29 cellular contexts compared by ENCODE assay signal in the genomic region with DNA sequence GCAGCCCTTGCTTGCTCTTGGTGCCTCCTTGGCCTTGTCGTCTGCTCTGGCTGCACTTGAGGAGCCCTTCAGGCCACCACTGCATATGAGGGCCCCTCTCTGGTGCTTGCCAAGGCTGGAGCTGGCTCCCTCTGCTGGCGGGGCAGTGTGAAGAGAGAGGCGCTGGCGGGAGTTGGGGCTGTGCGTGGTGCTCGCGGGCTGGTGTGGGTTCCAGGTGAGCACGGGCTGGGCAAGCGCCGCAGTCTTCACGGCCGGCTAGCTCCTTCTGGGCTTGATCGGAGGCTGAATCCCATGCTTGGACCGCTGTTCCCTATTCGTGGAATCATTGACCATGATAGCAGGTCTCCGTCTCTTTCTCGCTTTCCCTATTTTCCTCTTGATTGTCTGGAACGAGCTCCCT. TPM values are rescaled to one million over a fixed set of nuclear protein-coding genes. Genes with fewer than 3 reads are reported as not detected.
DNase-seq lines count a peak whose midpoint lies in the region; ATAC-seq, FAIRE-seq and TF ChIP-seq lines count a peak whose summit lies in the region.
"Had no signal": no experiment of that assay in that cellular context is flagged by ENCODE, and none has a peak within 500 bp of the region (broad histone marks: within the 10 kb centered on the region; RNA-seq: fewer than 3 reads in every experiment).

No MANE protein-coding gene starts in this region.

- no peaks in the 10 kb centered on the region for H3K27me3 Mint-ChIP-seq in GM23338 (ENCODE audit: insufficient read depth, low read depth, poor library complexity)
- H3K27me3 Mint-ChIP-seq in WTC11 (ENCODE audit: low read depth): no peaks in the 10 kb centered on the region; the same call in 1 of the 2 replicates
- no peaks in the 10 kb centered on the region for H3K27me3 Mint-ChIP-seq in nephron progenitor cell (ENCODE audit: low read depth, poor library complexity)
- H3K27me3 Mint-ChIP-seq: CD4-positive, alpha-beta T cell; T-helper 17 cell had no signal

- no TSS peak for BruUV-seq in HepG2 (replicated peaks; lab: Mats Ljungman, UMichigan)

- no peak for TF ChIP-seq POLR2A in HepG2 (IDR thresholded peaks at IDR 0.05; ENCODE audit: insufficient read depth in 1 of 2, low read depth in 2 of 2, low read length in 2 of 2)

- in situ Hi-C loops in HepG2 (cut with HindIII; ENCODE audit: extremely low pct_ligation_motif_present, low pct_unique_long_range_greater_than_20kb): no loop called here

- H3K9me2 ChIP-seq in GM23338 (ENCODE audit: insufficient read depth): no peaks in the 10 kb centered on the region

- CTCF ChIA-PET in WTC11 (lab: Charles Lee) (interaction anchor here (1.0 kb wide), 1 partner anchor 17 kb away, joined by 3 read pairs; no protein-coding TSS in a partner anchor), HepG2 (lab: Yijun Ruan, JAX; ENCODE audit: low intra/inter-chr PET ratio, low total read pairs) (no interaction called here)

- peaks cover 46% of the 10 kb centered on the region for H3K36me3 Mint-ChIP-seq in GM23338 (ENCODE audit: low read depth)
- H3K36me3 Mint-ChIP-seq in WTC11: peaks cover 17% of the 10 kb centered on the region
- H3K36me3 Mint-ChIP-seq in nephron progenitor cell (ENCODE audit: low read depth): peaks cover 54% of the 10 kb centered on the region

- 96% methylated on average over 15 of the region's 18 CpGs for WGBS in HepG2 (ENCODE audit: low lambda C conversion rate)

- H3K9me3 Mint-ChIP-seq in GM23338 (peaks cover 26% of the 10 kb centered on the region), WTC11 (peaks cover 38% of the 10 kb centered on the region), nephron progenitor cell (peaks cover 63% of the 10 kb centered on the region)

- no peak overlapping the region for H2AFZ ChIP-seq in DND-41 (ENCODE audit: low read depth, low read length)
- no peak overlapping the region for H2AFZ ChIP-seq in GM23338
- H2AFZ ChIP-seq in HepG2 (ENCODE audit: low read length): no peak overlapping the region

- TF ChIP-seq CTCF in DND-41 (IDR thresholded peaks at IDR 0.05; ENCODE audit: borderline replicate concordance, extremely low read depth, low read length, poor library complexity, severe bottlenecking) (peak; percentile 14), GM23338 (conservative IDR thresholded peaks at IDR 0.05; ENCODE audit: low read depth in 2 of 2) (peak; percentile 20 to 27; a peak in 2 of 4 replicates), WTC11 (IDR thresholded peaks at IDR 0.05) (no peak), HepG2 (CRISPR knock-in tag; IDR thresholded peaks at IDR 0.05) (peak; percentile 23; the same call in 1 of the 2 replicates), nephron progenitor cell (IDR thresholded peaks at IDR 0.05) (no peak)

- H3K9ac ChIP-seq in DND-41 (ENCODE audit: low read depth, low read length) (no peak overlapping the region), HepG2 (ENCODE audit: insufficient read depth, low read depth, low read length) (no peak overlapping the region)
- H3K9ac ChIP-seq: BLaER1 treated with 17β-estradiol and CSF1 and Interleukin-3, amounts not matched to agents 10 nM and 100 nM; KMS-11 had no signal

- H3K27ac ChIP-seq in DND-41 (ENCODE audit: low read length) (no peak overlapping the region), GM23338 (ENCODE audit: low read depth) (no peak overlapping the region), HepG2 (ENCODE audit: extremely low read length, insufficient read depth, low read length) (no peak overlapping the region)
- H3K27ac ChIP-seq: A549; BLaER1 treated with 17β-estradiol and CSF1 and Interleukin-3, amounts not matched to agents 10 nM and 100 nM; KMS-11; Peyer's patch; SJCRH30 had no signal

- POLR2A ChIA-PET in WTC11 (lab: Charles Lee) (no interaction called here), HepG2 (lab: Yijun Ruan, JAX) (no interaction called here)

- intact Hi-C loops in HepG2 (cut with micrococcal nuclease; ENCODE audit: unreplicated experiment): no loop called here

- H3K4me1 Mint-ChIP-seq in GM23338: no peaks in the 10 kb centered on the region
- H3K4me1 Mint-ChIP-seq in WTC11: no peaks in the 10 kb centered on the region
- no peaks in the 10 kb centered on the region for H3K4me1 Mint-ChIP-seq in nephron progenitor cell
- H3K4me1 Mint-ChIP-seq: T-helper 17 cell had no signal

- H4K20me1 ChIP-seq in DND-41 (ENCODE audit: insufficient read depth, low read length): no peaks in the 10 kb centered on the region
- H4K20me1 ChIP-seq in GM23338 (replicated peaks; ENCODE audit: insufficient read depth): no peaks in the 10 kb centered on the region
- H4K20me1 ChIP-seq in HepG2 (ENCODE audit: insufficient read depth, low read length): no peaks in the 10 kb centered on the region
- H4K20me1 ChIP-seq: BLaER1 treated with 17β-estradiol and CSF1 and Interleukin-3, amounts not matched to agents 10 nM and 100 nM had no signal

- no peak overlapping the region for H3K4me3 Mint-ChIP-seq in GM23338
- H3K4me3 Mint-ChIP-seq in WTC11: no peak overlapping the region
- no peak overlapping the region for H3K4me3 Mint-ChIP-seq in nephron progenitor cell
- H3K4me3 Mint-ChIP-seq: CD4-positive, alpha-beta T cell; T-helper 17 cell had no signal

- no peaks in the 10 kb centered on the region for H3K4me1 ChIP-seq in DND-41 (ENCODE audit: insufficient read depth, low read length)
- no peaks in the 10 kb centered on the region for H3K4me1 ChIP-seq in GM23338 (ENCODE audit: insufficient read depth)
- no peaks in the 10 kb centered on the region for H3K4me1 ChIP-seq in HepG2 (ENCODE audit: insufficient read depth, low read length)
- H3K4me1 ChIP-seq: A549; BLaER1 treated with 17β-estradiol and CSF1 and Interleukin-3, amounts not matched to agents 10 nM and 100 nM; Peyer's patch; SJCRH30 had no signal

- no peaks in the 10 kb centered on the region for H3K79me2 ChIP-seq in DND-41 (ENCODE audit: insufficient read depth, low read length)
- no peaks in the 10 kb centered on the region for H3K79me2 ChIP-seq in GM23338 (replicated peaks; ENCODE audit: insufficient read depth)
- no peaks in the 10 kb centered on the region for H3K79me2 ChIP-seq in HepG2 (ENCODE audit: insufficient read depth, low read length)

- no peak overlapping the region for H3K4me2 ChIP-seq in DND-41 (ENCODE audit: insufficient read depth, low read length)
- H3K4me2 ChIP-seq in GM23338: no peak overlapping the region
- H3K4me2 ChIP-seq in HepG2 (ENCODE audit: low read depth, low read length): no peak overlapping the region
- H3K4me2 ChIP-seq: A549; BLaER1 treated with 17β-estradiol and CSF1 and Interleukin-3, amounts not matched to agents 10 nM and 100 nM; KMS-11 had no signal

- peaks cover 2% of the 10 kb centered on the region for H3K9me3 ChIP-seq in DND-41 (ENCODE audit: insufficient read depth, low read length, severe bottlenecking)
- H3K9me3 ChIP-seq in HepG2 (ENCODE audit: low read length): no peaks in the 10 kb centered on the region
- H3K9me3 ChIP-seq: A549, Peyer's patch had no signal

- H3K27me3 ChIP-seq in DND-41 (ENCODE audit: insufficient read depth, low read length, poor library complexity): no peaks in the 10 kb centered on the region
- H3K27me3 ChIP-seq in GM23338 (ENCODE audit: insufficient read depth): no peaks in the 10 kb centered on the region
- H3K27me3 ChIP-seq in HepG2 (ENCODE audit: control insufficient read depth in 1 of 2, insufficient read depth in 2 of 2, low read length in 2 of 2): no peaks in the 10 kb centered on the region
- H3K27me3 ChIP-seq: BLaER1 treated with 17β-estradiol and CSF1 and Interleukin-3, amounts not matched to agents 10 nM and 100 nM; Peyer's patch; SJCRH30 had no signal

- no peak overlapping the region for H3K27ac Mint-ChIP-seq in GM23338
- H3K27ac Mint-ChIP-seq in WTC11: no peak overlapping the region
- no peak overlapping the region for H3K27ac Mint-ChIP-seq in nephron progenitor cell
- H3K27ac Mint-ChIP-seq: CD4-positive, alpha-beta T cell; T-helper 17 cell had no signal

- DNase-seq in DND-41 (no peak), GM23338 (ENCODE audit: low spot score) (no peak), WTC11 (ENCODE audit: low spot score) (peak; percentile 26), HepG2 (ENCODE audit: low spot score) (no peak), nephron progenitor cell (no peak)
- no peak for DNase-seq in effector CD8-positive, alpha-beta T cell (lab: John Stamatoyannopoulos, UW)
- DNase-seq in stimulated activated CD4-positive, alpha-beta T cell treated with anti-CD3 and anti-CD28 coated beads, Interleukin-1b, Interleukin-23, amount 100 ng/mL, for 48 hours: no peak
- DNase-seq: AML-193; CD4-positive, alpha-beta T cell; DMS79; IMR-90; NCI-H1092; NCI-H1417 treated with DMSO at 0.1 percent for 48 hours; NCI-H1694 treated with DMSO at 0.1 percent for 48 hours; NCI-H2081; NCI-H2171; NCI-H226; NCI-H510A; NCI-H69; Peyer's patch; SJCRH30; T-helper 17 cell had no signal

- FAIRE-seq in HepG2 (lab: Jason Lieb, UNC): no peak
- FAIRE-seq: A549, GM18507, H54 had no signal

- no peak for TF ChIP-seq RAD21 in HepG2 (CRISPR knock-in tag; IDR thresholded peaks at IDR 0.05)

- H3F3A ChIP-seq in GM23338 (replicated peaks; ENCODE audit: low read depth): no peaks in the 10 kb centered on the region

- H3K36me3 ChIP-seq in DND-41 (ENCODE audit: insufficient read depth, low read length) (peaks cover 18% of the 10 kb centered on the region), GM23338 (ENCODE audit: insufficient read depth) (no peaks in the 10 kb centered on the region; the same call in 1 of the 2 replicates), HepG2 (replicated peaks in 1 of 2; ENCODE audit: control insufficient read depth in 1 of 2, insufficient read depth in 2 of 2, low read length in 2 of 2) (no peaks in the 10 kb centered on the region)
- H3K36me3 ChIP-seq: Peyer's patch, SJCRH30 had no signal

- ATAC-seq in DND-41 (ENCODE audit: insufficient read depth, low read depth) (no peak), GM23338 (no peak), WTC11 (no peak), HepG2 (no peak), GM21526 (IDR thresholded peaks at IDR 0.05; ENCODE audit: low FRiP score, unreplicated experiment) (no peak)
- ATAC-seq: A549, SK-N-SH treated with all-trans-retinoic acid at 6 μM for 48 hours, T-helper 17 cell had no signal

- H3K4me3 ChIP-seq in DND-41 (ENCODE audit: low read depth in 1 of 2, low read length in 2 of 2) (no peak overlapping the region), GM23338 (no peak overlapping the region), HepG2 (replicated peaks in 1 of 3; ENCODE audit: insufficient read depth in 1 of 3, low read depth in 2 of 3, low read length in 3 of 3) (no peak overlapping the region)
- H3K4me3 ChIP-seq: A549; BLaER1 treated with 17β-estradiol and CSF1 and Interleukin-3, amounts not matched to agents 10 nM and 100 nM; Peyer's patch; SJCRH30 had no signal

- TF ChIP-seq EP300 in HepG2 (IDR thresholded peaks at IDR 0.05; ENCODE audit: low read depth in 2 of 2, low read length in 2 of 2): no peak
- TF ChIP-seq EP300 in HepG2 (CRISPR knock-in tag; IDR thresholded peaks at IDR 0.05; ENCODE audit: borderline replicate concordance): no peak

RNA-seq across cellular contexts. Expression of a gene that starts 56.5 kb away (rescaled TPM):
- total RNA-seq in GM23338 (2014; rRNA removed; shearing (Covaris generic)): 11.5 and 12.4 TPM in 2 replicates
- 15.8 and 22.4 TPM in 2 replicates for polyA plus RNA-seq in GM23338 (2016; fragmentation: Nextera tagmentation; extraction: Ambion mirVana)
- 12.0 to 13.5 TPM (median 12.8 TPM) in 3 replicates for total RNA-seq in WTC11 (2021)
- 12.6 and 21.8 TPM in 2 replicates for total RNA-seq in HepG2 (2016; rRNA removed; fragmentation: Illumina TruSeq; extraction: Trizol)
- total RNA-seq in HepG2 (2016; cell fraction: cytosol; rRNA removed; fragmentation: Illumina TruSeq; extraction: Trizol; ENCODE audit: low read depth): 3.6 and 3.7 TPM in 2 replicates
- total RNA-seq in HepG2 (2016; cell fraction: insoluble cytoplasmic fraction; rRNA removed; fragmentation: Illumina TruSeq; extraction: Trizol): 13.0 and 21.9 TPM in 2 replicates
- total RNA-seq in HepG2 (2016; cell fraction: membrane; rRNA removed; fragmentation: Illumina TruSeq; extraction: Trizol): 4.2 and 5.0 TPM in 2 replicates
- 15.2 and 16.2 TPM in 2 replicates for total RNA-seq in HepG2 (2016; cell fraction: nucleus; rRNA removed; fragmentation: Illumina TruSeq; extraction: Trizol)
- polyA plus RNA-seq in HepG2 (2011; rRNA removed): 2.0 and 2.8 TPM in 2 replicates
- 0.98 and 1.6 TPM in 2 replicates for polyA plus RNA-seq in HepG2 (2011; cell fraction: cytosol; rRNA removed)
- polyA plus RNA-seq in HepG2 (2011; cell fraction: nucleus; rRNA removed): 0.58 and 0.66 TPM in 2 replicates
- 3.8 and 6.4 TPM in 2 replicates for polyA plus RNA-seq in HepG2 (2012)
- polyA plus RNA-seq in HepG2 (2016; cell fraction: cytosol; fragmentation: Illumina TruSeq; extraction: Trizol; ENCODE audit: low read depth): 1.5 and 1.9 TPM in 2 replicates
- polyA plus RNA-seq in HepG2 (2016; cell fraction: insoluble cytoplasmic fraction; fragmentation: Illumina TruSeq; extraction: Trizol; ENCODE audit: low read depth): 17.3 and 22.9 TPM in 2 replicates
- 2.8 and 2.9 TPM in 2 replicates for polyA plus RNA-seq in HepG2 (2016; cell fraction: membrane; fragmentation: Illumina TruSeq; extraction: Trizol; ENCODE audit: low read depth)
- polyA plus RNA-seq in HepG2 (2016; cell fraction: nucleus; fragmentation: Illumina TruSeq; extraction: Trizol; ENCODE audit: insufficient read depth, low read depth): 6.1 TPM in 2 replicates
- polyA minus RNA-seq in HepG2 (2011; rRNA and poly(A)+ RNA removed; ENCODE audit: low replicate concordance): 0.46 and 1.4 TPM in 2 replicates
- 1.1 and 1.6 TPM in 2 replicates for polyA minus RNA-seq in HepG2 (2011; cell fraction: cytosol; rRNA and poly(A)+ RNA removed)
- 11.3 and 12.4 TPM in 2 replicates for polyA minus RNA-seq in HepG2 (2011; cell fraction: nucleus; rRNA and poly(A)+ RNA removed)

RNA-seq across cellular contexts. Expression of a gene that starts 56.6 kb away (rescaled TPM):
- total RNA-seq in GM23338 (2014; rRNA removed; shearing (Covaris generic)): 158 and 179 TPM in 2 replicates
- polyA plus RNA-seq in GM23338 (2016; fragmentation: Nextera tagmentation; extraction: Ambion mirVana) (244 and 267 TPM in 2 replicates), HepG2 (2011; rRNA removed) (31.2 and 47.0 TPM in 2 replicates)
- total RNA-seq in WTC11 (2021) (143 to 165 TPM (median 146 TPM) in 3 replicates), HepG2 (2016; rRNA removed; fragmentation: Illumina TruSeq; extraction: Trizol) (78.7 and 122 TPM in 2 replicates)
- 56.0 and 68.4 TPM in 2 replicates for total RNA-seq in HepG2 (2016; cell fraction: cytosol; rRNA removed; fragmentation: Illumina TruSeq; extraction: Trizol; ENCODE audit: low read depth)
- total RNA-seq in HepG2 (2016; cell fraction: insoluble cytoplasmic fraction; rRNA removed; fragmentation: Illumina TruSeq; extraction: Trizol): 83.6 and 113 TPM in 2 replicates
- 101 and 103 TPM in 2 replicates for total RNA-seq in HepG2 (2016; cell fraction: membrane; rRNA removed; fragmentation: Illumina TruSeq; extraction: Trizol)
- total RNA-seq in HepG2 (2016; cell fraction: nucleus; rRNA removed; fragmentation: Illumina TruSeq; extraction: Trizol): 48.5 and 52.0 TPM in 2 replicates
- 14.8 and 24.3 TPM in 2 replicates for polyA plus RNA-seq in HepG2 (2011; cell fraction: cytosol; rRNA removed)
- polyA plus RNA-seq in HepG2 (2011; cell fraction: nucleus; rRNA removed): 10.8 and 14.5 TPM in 2 replicates
- polyA plus RNA-seq in HepG2 (2012): 51.1 and 68.1 TPM in 2 replicates
- polyA plus RNA-seq in HepG2 (2016; cell fraction: cytosol; fragmentation: Illumina TruSeq; extraction: Trizol; ENCODE audit: low read depth): 124 and 160 TPM in 2 replicates
- 154 and 158 TPM in 2 replicates for polyA plus RNA-seq in HepG2 (2016; cell fraction: insoluble cytoplasmic fraction; fragmentation: Illumina TruSeq; extraction: Trizol; ENCODE audit: low read depth)
- 139 and 166 TPM in 2 replicates for polyA plus RNA-seq in HepG2 (2016; cell fraction: membrane; fragmentation: Illumina TruSeq; extraction: Trizol; ENCODE audit: low read depth)
- 110 and 111 TPM in 2 replicates for polyA plus RNA-seq in HepG2 (2016; cell fraction: nucleus; fragmentation: Illumina TruSeq; extraction: Trizol; ENCODE audit: insufficient read depth, low read depth)
- polyA minus RNA-seq in HepG2 (2011; rRNA and poly(A)+ RNA removed; ENCODE audit: low replicate concordance): 10.9 and 15.7 TPM in 2 replicates
- 18.0 and 21.0 TPM in 2 replicates for polyA minus RNA-seq in HepG2 (2011; cell fraction: cytosol; rRNA and poly(A)+ RNA removed)
- polyA minus RNA-seq in HepG2 (2011; cell fraction: nucleus; rRNA and poly(A)+ RNA removed): 49.2 and 65.1 TPM in 2 replicates

Comparison
In these comparisons a context has a peak if more than half of its experiments do, and no peak if none do; other contexts are left out.
1. CTCF ChIP-seq: peak in DND-41 (single experiment), GM23338 (2 of 2) and HepG2 (single experiment); none in WTC11 (single experiment) and nephron progenitor cell (single experiment).